ENCODE assay signal across 14 cellular contexts in the genomic region with DNA sequence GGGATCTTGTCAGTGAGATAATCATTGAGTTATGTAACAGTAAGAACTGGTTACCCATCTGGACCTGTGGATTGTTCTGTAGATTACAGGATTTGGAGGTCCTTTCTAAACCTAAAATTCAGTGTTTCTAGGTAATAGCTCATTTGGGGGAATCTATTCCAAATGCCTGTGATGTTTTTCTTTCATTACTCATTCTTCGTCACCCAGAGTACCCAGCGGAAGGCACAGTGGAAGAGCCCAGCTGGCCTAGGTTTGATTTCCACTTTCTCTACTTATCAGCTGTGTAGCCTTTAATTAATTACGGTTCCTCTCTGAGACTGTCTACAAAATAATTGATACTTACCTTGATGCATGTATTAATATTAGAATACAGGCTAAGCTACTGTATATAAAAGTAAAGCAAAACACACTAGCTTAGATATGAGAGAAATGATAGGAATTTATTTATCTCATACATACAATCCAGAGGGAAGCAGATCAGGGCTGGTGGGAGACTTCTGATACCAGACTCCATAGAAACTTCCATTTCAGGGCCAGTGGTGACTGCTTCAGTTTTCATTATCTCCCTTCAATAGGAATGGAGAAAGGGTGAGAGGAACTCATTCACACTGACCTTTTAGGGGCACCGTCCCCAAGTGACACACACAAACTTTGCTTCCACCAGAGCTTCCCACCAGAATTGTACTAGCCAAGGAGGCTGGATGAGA.
DNase-seq lines count a peak whose midpoint lies in the region; ATAC-seq, FAIRE-seq and TF ChIP-seq lines count a peak whose summit lies in the region.
"Had no signal": no experiment of that assay in that cellular context is flagged by ENCODE, and none has a peak within 500 bp of the region (broad histone marks: within the 10 kb centered on the region; RNA-seq: fewer than 3 reads in every experiment).

No MANE protein-coding gene starts in this region.

- in situ Hi-C loops in IMR-90 (cut with MboI; ENCODE audit: low sequenced_read_pairs), result no loop called here

- CTCF ChIA-PET in AG04450 (lab: Charles Lee), result interaction anchor here (0.7 to 3.9 kb wide), 5 partner anchors 14 to 343 kb away, joined by 3 to 40 read pairs (median 5); no protein-coding TSS in a partner anchor
- CTCF ChIA-PET in IMR-90 (lab: Yijun Ruan, JAX), result interaction anchor here (0.6 to 2.1 kb wide), 4 partner anchors 77 to 340 kb away, joined by 3 to 7 read pairs (median 6); no protein-coding TSS in a partner anchor

- H3K4me1 ChIP-seq in IMR-90 (ENCODE audit: control insufficient read depth, insufficient read depth, low read length) (peaks cover 6% of the 10 kb centered on the region), neuronal stem cell (ENCODE audit: control insufficient read depth in 2 of 2, insufficient read depth in 1 of 2, low read depth in 1 of 2, low read length in 2 of 2) (peaks cover 5 to 9% of the 10 kb centered on the region in 2 donors)

- H3K27ac ChIP-seq in AG04450 (ENCODE audit: low read depth, low read length), result peak overlapping the region; percentile 32
- no peak overlapping the region; the same call in 1 of the 2 replicates for H3K27ac ChIP-seq in IMR-90 (ENCODE audit: insufficient read depth, low read length)
- H3K27ac ChIP-seq in neuronal stem cell (replicated peaks; ENCODE audit: low read length), result no peak overlapping the region
- H3K27ac ChIP-seq: SK-N-MC had no signal

- H2BK15ac ChIP-seq in IMR-90 (ENCODE audit: low read depth, low read length) (no peak overlapping the region), neuronal stem cell (ENCODE audit: low read length) (no peak overlapping the region)

- no peak overlapping the region for H3K4me2 ChIP-seq in IMR-90 (ENCODE audit: low read depth, low read length)
- H3K4me2 ChIP-seq in neuronal stem cell (ENCODE audit: insufficient read depth, low read length, poor library complexity, severe bottlenecking), result no peak overlapping the region

- H3K36me3 ChIP-seq in IMR-90 (ENCODE audit: control insufficient read depth, insufficient read depth, low read length), result no peaks in the 10 kb centered on the region
- no peaks in the 10 kb centered on the region for H3K36me3 ChIP-seq in bronchial epithelial cell (ENCODE audit: control insufficient read depth, insufficient read depth, low read length)
- peaks cover 2 to 7% of the 10 kb centered on the region in 2 donors for H3K36me3 ChIP-seq in neuronal stem cell (replicated peaks in 1 of 2; ENCODE audit: control insufficient read depth in 2 of 2, insufficient read depth in 2 of 2, low read length in 2 of 2)

- H4K5ac ChIP-seq in IMR-90 (ENCODE audit: low read depth, low read length), result peak overlapping the region; percentile 68; the same call in 1 of the 2 replicates

- H3K27me3 ChIP-seq in AG04450 (ENCODE audit: control insufficient read depth, insufficient read depth, low read length) (no peaks in the 10 kb centered on the region), IMR-90 (ENCODE audit: control insufficient read depth, insufficient read depth, low read length) (no peaks in the 10 kb centered on the region), bronchial epithelial cell (ENCODE audit: control insufficient read depth, insufficient read depth, low read length) (no peaks in the 10 kb centered on the region), neuronal stem cell (ENCODE audit: control insufficient read depth in 3 of 3, insufficient read depth in 3 of 3, low read depth in 1 of 3, low read length in 3 of 3) (no peaks in the 10 kb centered on the region)

- H2BK20ac ChIP-seq in IMR-90 (ENCODE audit: low read depth, low read length), result peak overlapping the region; percentile 49; the same call in 1 of the 2 replicates

- no peaks in the 10 kb centered on the region for H4K20me1 ChIP-seq in IMR-90 (ENCODE audit: insufficient read depth, low read length)

- TF ChIP-seq POLR2A in IMR-90 (IDR thresholded peaks at IDR 0.05; ENCODE audit: low read depth, low read length), result no peak

- H3K4ac ChIP-seq in IMR-90 (ENCODE audit: low read depth, low read length) (no peak overlapping the region), neuronal stem cell (ENCODE audit: low read length) (no peak overlapping the region)

- POLR2A ChIA-PET in AG04450 (lab: Yijun Ruan, JAX), result interaction anchor here (0.5 kb wide), 1 partner anchor 77 kb away, joined by 3 read pairs; no protein-coding TSS in a partner anchor
- POLR2A ChIA-PET in IMR-90 (lab: Charles Lee; ENCODE audit: unreplicated experiment), result interaction anchor here (0.5 kb wide), 1 partner anchor 335 kb away, joined by 3 read pairs; no protein-coding TSS in a partner anchor

- H3K4me3 ChIP-seq in AG04450 (ENCODE audit: low read depth, low read length) (no peak overlapping the region), IMR-90 (ENCODE audit: insufficient read depth, low read depth, low read length) (no peak overlapping the region), bronchial epithelial cell (ENCODE audit: low read depth, low read length) (no peak overlapping the region), neuronal stem cell (ENCODE audit: low read length in 2 of 2) (no peak overlapping the region)
- H3K4me3 ChIP-seq: SK-N-MC had no signal

- no peak overlapping the region for H2AK5ac ChIP-seq in IMR-90 (ENCODE audit: low read depth, low read length)
- H2AK5ac ChIP-seq in neuronal stem cell (ENCODE audit: low read depth, low read length), result no peak overlapping the region

- no peak for TF ChIP-seq CTCF in AG04450 (IDR thresholded peaks at IDR 0.05; ENCODE audit: low read depth, low read length)
- TF ChIP-seq CTCF in IMR-90 (conservative IDR thresholded peaks at IDR 0.05; ENCODE audit: low read depth, low read length), result no peak
- no peak for TF ChIP-seq CTCF in bronchial epithelial cell (IDR thresholded peaks at IDR 0.05; ENCODE audit: insufficient read depth, low read length, severe bottlenecking)

- no peak overlapping the region for H2BK12ac ChIP-seq in neuronal stem cell (ENCODE audit: low read length)

- no peak overlapping the region for H3K56ac ChIP-seq in IMR-90 (ENCODE audit: extremely low read depth, insufficient read depth, low read length)

- dilution Hi-C loops in IMR-90 (cut with HindIII; ENCODE audit: low sequenced_read_pairs, unreplicated experiment), result no loop called here

- H3K14ac ChIP-seq in IMR-90 (replicated peaks; ENCODE audit: low read depth, low read length), result 0 out of 2 replicates have a peak overlapping the region, but pooled peaks have one; percentile 15
- H3K14ac ChIP-seq in neuronal stem cell (ENCODE audit: low read length), result no peak overlapping the region

- H3K18ac ChIP-seq in IMR-90 (ENCODE audit: low read depth, low read length), result 0 out of 2 replicates have a peak overlapping the region, but pooled peaks have one; percentile 22
- no peak overlapping the region for H3K18ac ChIP-seq in neuronal stem cell (ENCODE audit: low read length)

- H2BK5ac ChIP-seq in IMR-90 (ENCODE audit: low read depth, low read length, poor library complexity, severe bottlenecking) (no peak overlapping the region), neuronal stem cell (ENCODE audit: low read length) (no peak overlapping the region)

- H3K9ac ChIP-seq in IMR-90 (ENCODE audit: low read depth, low read length), result no peak overlapping the region; the same call in 1 of the 2 replicates
- H3K9ac ChIP-seq in neuronal stem cell (ENCODE audit: low read depth, low read length, poor library complexity), result no peak overlapping the region

- no peak for FAIRE-seq in bronchial epithelial cell (lab: Jason Lieb, UNC)

- no peak overlapping the region for H4K8ac ChIP-seq in IMR-90 (ENCODE audit: low read depth in 2 of 2, low read length in 2 of 2)
- no peak overlapping the region for H4K8ac ChIP-seq in neuronal stem cell (ENCODE audit: low read depth, low read length)

- intact Hi-C loops in IMR-90 (cut with micrococcal nuclease), result loop anchor here (1.0 to 5.0 kb wide), 2 partner anchors 229 to 339 kb away; a partner anchor contains a TSS

- 0 out of 2 replicates have a peak overlapping the region, but pooled peaks have one; percentile 21 for H4K91ac ChIP-seq in IMR-90 (ENCODE audit: insufficient read depth, low read depth, low read length)
- no peak overlapping the region for H4K91ac ChIP-seq in neuronal stem cell (ENCODE audit: low read depth, low read length, poor library complexity)

- no peak overlapping the region for H2BK120ac ChIP-seq in IMR-90 (ENCODE audit: low read depth, low read length)
- no peak overlapping the region for H2BK120ac ChIP-seq in neuronal stem cell (ENCODE audit: low read depth, low read length)

- H3K79me1 ChIP-seq in IMR-90 (ENCODE audit: low read depth in 1 of 2, low read length in 2 of 2), result no peaks in the 10 kb centered on the region
- H3K79me1 ChIP-seq in neuronal stem cell (ENCODE audit: low read depth, low read length), result no peaks in the 10 kb centered on the region

- ATAC-seq in IMR-90 (ENCODE audit: low read depth) (peak; percentile 80), GM21717 (IDR thresholded peaks at IDR 0.05; ENCODE audit: unreplicated experiment) (no peak)
- ATAC-seq: activated naive CD4-positive, alpha-beta T cell treated with anti-CD3 and anti-CD28 coated beads, Interleukin-2, amount 50 U/mL, for 72 hours; activated T-cell treated with anti-CD3 and anti-CD28 coated beads, Interleukin-2, amount 50 U/mL, for 4 hours had no signal

- BruUV-seq in IMR-90 (replicated peaks; lab: Mats Ljungman, UMichigan), result no TSS peak

- TF ChIP-seq RAD21 in IMR-90 (IDR thresholded peaks at IDR 0.05; ENCODE audit: low read length), result no peak

- no peak overlapping the region for H2AFZ ChIP-seq in IMR-90 (replicated peaks; ENCODE audit: low read length, poor library complexity)
- no peak overlapping the region for H2AFZ ChIP-seq in neuronal stem cell (ENCODE audit: low read length)

- DNase-seq in AG04450 (ENCODE audit: low read depth, low spot score) (no peak), IMR-90 (peak; percentile 37), bronchial epithelial cell (ENCODE audit: low read depth) (peak; percentile 43), hepatic stellate cell (ENCODE audit: low spot score) (peak; percentile 34), pons (ENCODE audit: low spot score) (no peak), NCI-H1417 treated with DMSO at 0.1 percent for 48 hours (lab: John Stamatoyannopoulos, UW) (no peak), neuronal stem cell (ENCODE audit: low spot score) (no peak)
- DNase-seq: activated T-cell treated with anti-CD3 and anti-CD28 coated beads, Interleukin-2, amount 50 U/mL, for 4 hours; H9; NCI-H1048; NCI-H2107 had no signal

- H3K9me1 ChIP-seq in IMR-90 (ENCODE audit: insufficient read depth, low read length), result peaks cover 3% of the 10 kb centered on the region; the same call in 1 of the 2 replicates

- no peaks in the 10 kb centered on the region for H3K9me3 ChIP-seq in AG04450 (ENCODE audit: control insufficient read depth, insufficient read depth, low read length)
- H3K9me3 ChIP-seq in IMR-90 (ENCODE audit: control insufficient read depth, insufficient read depth, low read length), result no peaks in the 10 kb centered on the region
- H3K9me3 ChIP-seq in neuronal stem cell (replicated peaks in 1 of 2; ENCODE audit: control insufficient read depth in 2 of 2, insufficient read depth in 1 of 2, low read depth in 1 of 2, low read length in 2 of 2), result no peaks in the 10 kb centered on the region

- H3K23ac ChIP-seq in IMR-90 (ENCODE audit: low read depth, low read length) (no peak overlapping the region; the same call in 1 of the 2 replicates), neuronal stem cell (ENCODE audit: low read depth, low read length, poor library complexity) (no peak overlapping the region)

- WGBS in IMR-90 (ENCODE audit: extremely low coverage in 2 of 2, insufficient read length in 1 of 2), 2 experiments, result no CpG with 5 or more reads among the region's 4 CpGs
- WGBS in neuronal stem cell (ENCODE audit: extremely low coverage in 2 of 2, insufficient read length in 2 of 2, insufficient replicate concordance in 1 of 2), 2 donors, result no CpG with 5 or more reads among the region's 4 CpGs

- no peak overlapping the region for H2AK9ac ChIP-seq in IMR-90 (replicated peaks; ENCODE audit: low read depth, low read length, poor library complexity)

Comparison
In these comparisons a context has a peak if more than half of its experiments do, and no peak if none do; other contexts are left out.
1. DNase-seq: peak in IMR-90 (single experiment), bronchial epithelial cell (single experiment) and hepatic stellate cell (single experiment); none in AG04450 (single experiment), pons (single experiment), NCI-H1417 treated with DMSO at 0.1 percent for 48 hours (single experiment) and neuronal stem cell (single experiment).